In genomic region chr3:142595141-142595540, GRCh38 we compare ENCODE assay signal across 10 cellular contexts. TPM values are rescaled to one million over a fixed set of nuclear protein-coding genes. Genes with fewer than 3 reads are reported as not detected.
A peak's percentile ranks its signal among the peaks of the same experiment; 100 is the strongest.
DNase-seq lines count a peak whose midpoint lies in the region; ATAC-seq, FAIRE-seq and TF ChIP-seq lines count a peak whose summit lies in the region.
"Had no signal": no experiment of that assay in that cellular context is flagged by ENCODE, and none has a peak within 500 bp of the region (broad histone marks: within the 10 kb centered on the region; RNA-seq: fewer than 3 reads in every experiment).

No MANE protein-coding gene starts in this region.

- BruUV-seq in endothelial cell of umbilical vein (replicated peaks; lab: Mats Ljungman, UMichigan), result no TSS peak

- DNase-seq in GM23338 (ENCODE audit: low spot score), result no peak
- DNase-seq in RWPE2 (ENCODE audit: low spot score), result no peak
- DNase-seq in endothelial cell of umbilical vein (ENCODE audit: low read depth, low spot score), result no peak
- DNase-seq in osteocyte (ENCODE audit: extremely low spot score, unreplicated experiment), result no peak
- DNase-seq in A172 (ENCODE audit: low spot score), result no peak
- DNase-seq in NCI-H82 (lab: John Stamatoyannopoulos, UW), result no peak
- no peak for DNase-seq in T-helper 9 cell

- H3K9me3 ChIP-seq in RWPE2 (ENCODE audit: severe bottlenecking), result no peaks in the 10 kb centered on the region
- no peaks in the 10 kb centered on the region for H3K9me3 ChIP-seq in endothelial cell of umbilical vein (replicated peaks; ENCODE audit: control insufficient read depth, insufficient read depth, low read length)

- FAIRE-seq in endothelial cell of umbilical vein (lab: Jason Lieb, UNC), result no peak
- FAIRE-seq: small intestine had no signal

- H2AFZ ChIP-seq in GM23338 (peak overlapping the region; percentile 99; the same call in 1 of the 2 replicates), endothelial cell of umbilical vein (ENCODE audit: low read depth, low read length) (no peak overlapping the region)

- H3K4me1 Mint-ChIP-seq in GM23338 (peaks cover 18% of the 10 kb centered on the region), osteocyte (ENCODE audit: unreplicated experiment) (peaks cover 12% of the 10 kb centered on the region)

- no peaks in the 10 kb centered on the region for H3K36me3 ChIP-seq in GM23338 (ENCODE audit: insufficient read depth)
- no peaks in the 10 kb centered on the region for H3K36me3 ChIP-seq in RWPE2 (ENCODE audit: low read depth)
- no peaks in the 10 kb centered on the region for H3K36me3 ChIP-seq in endothelial cell of umbilical vein (ENCODE audit: control insufficient read depth in 2 of 2, extremely low read depth in 1 of 2, insufficient read depth in 2 of 2, low read length in 2 of 2)

- no peaks in the 10 kb centered on the region; the same call in 1 of the 2 replicates for H3K9me2 ChIP-seq in GM23338 (ENCODE audit: insufficient read depth)

- H3K9me1 ChIP-seq in endothelial cell of umbilical vein (replicated peaks; ENCODE audit: control insufficient read depth, extremely low read depth, insufficient read depth, low read length), result no peaks in the 10 kb centered on the region

- H3K4me3 ChIP-seq in GM23338 (peak overlapping the region; percentile 90), RWPE2 (ENCODE audit: severe bottlenecking) (peak overlapping the region; percentile 47), endothelial cell of umbilical vein (replicated peaks in 1 of 3; ENCODE audit: insufficient read depth in 1 of 3, low read depth in 1 of 3, low read length in 3 of 3) (no peak overlapping the region)

- peaks cover 8% of the 10 kb centered on the region for H3K36me3 Mint-ChIP-seq in GM23338 (ENCODE audit: low read depth)
- H3K36me3 Mint-ChIP-seq in osteocyte (ENCODE audit: unreplicated experiment), result no peaks in the 10 kb centered on the region
- H3K36me3 Mint-ChIP-seq: stimulated activated memory B cell treated with anti-CD40 and anti-IgM and Interleukin-4, amounts not matched to agents 10 μg/mL and 1 μg/mL and 100 μg/mL, for 72 hours had no signal

- H3K27me3 Mint-ChIP-seq in GM23338 (ENCODE audit: insufficient read depth, low read depth, poor library complexity) (peaks cover 6% of the 10 kb centered on the region), osteocyte (ENCODE audit: unreplicated experiment) (no peaks in the 10 kb centered on the region)

- H3K27ac Mint-ChIP-seq in GM23338 (no peak overlapping the region), osteocyte (ENCODE audit: unreplicated experiment) (no peak overlapping the region)

- intact Hi-C loops in endothelial cell of umbilical vein (cut with micrococcal nuclease), result loop anchor here (5.0 kb wide), 1 partner anchor 148 kb away; the partner anchor contains the start of gene XRN1

- no peak overlapping the region for H3K9ac ChIP-seq in endothelial cell of umbilical vein (replicated peaks; ENCODE audit: extremely low read depth, insufficient read depth, low read length)

- H3K79me2 ChIP-seq in GM23338 (replicated peaks; ENCODE audit: insufficient read depth) (peaks cover 9% of the 10 kb centered on the region; the same call in 1 of the 2 replicates), endothelial cell of umbilical vein (ENCODE audit: control insufficient read depth, insufficient read depth, low read length) (no peaks in the 10 kb centered on the region)

- H4K20me1 ChIP-seq in GM23338 (replicated peaks; ENCODE audit: insufficient read depth), result no peaks in the 10 kb centered on the region
- H4K20me1 ChIP-seq in endothelial cell of umbilical vein (replicated peaks; ENCODE audit: control insufficient read depth, extremely low read depth, insufficient read depth, low read length), result no peaks in the 10 kb centered on the region

- no peaks in the 10 kb centered on the region; the same call in 1 of the 2 replicates for H3F3A ChIP-seq in GM23338 (replicated peaks; ENCODE audit: low read depth)

- ATAC-seq in GM23338 (no peak), RWPE2 (ENCODE audit: low read depth) (no peak)

- POLR2A ChIA-PET in endothelial cell of umbilical vein (lab: Charles Lee), result no interaction called here

- H3K27ac ChIP-seq in GM23338 (ENCODE audit: low read depth), result no peak overlapping the region
- H3K27ac ChIP-seq in RWPE2 (ENCODE audit: poor library complexity, severe bottlenecking), result peak overlapping the region; percentile 61
- H3K27ac ChIP-seq in endothelial cell of umbilical vein (ENCODE audit: insufficient read depth, low read depth, low read length), result no peak overlapping the region

- H3K27me3 ChIP-seq in GM23338 (ENCODE audit: insufficient read depth) (peaks cover 7% of the 10 kb centered on the region; the same call in 1 of the 2 replicates), RWPE2 (ENCODE audit: insufficient read depth, poor library complexity, severe bottlenecking) (no peaks in the 10 kb centered on the region), endothelial cell of umbilical vein (ENCODE audit: control insufficient read depth in 2 of 2, insufficient read depth in 2 of 2, low read length in 2 of 2) (no peaks in the 10 kb centered on the region)

- peak overlapping the region; percentile 88 for H3K4me3 Mint-ChIP-seq in GM23338
- H3K4me3 Mint-ChIP-seq in osteocyte (ENCODE audit: unreplicated experiment), result peak overlapping the region; percentile 94

- H3K4me2 ChIP-seq in GM23338 (peak overlapping the region; percentile 99), endothelial cell of umbilical vein (ENCODE audit: insufficient read depth, low read length) (peak overlapping the region; percentile 79)

- H3K4me1 ChIP-seq in GM23338 (ENCODE audit: insufficient read depth) (peaks cover 12% of the 10 kb centered on the region), RWPE2 (ENCODE audit: insufficient read depth, poor library complexity, severe bottlenecking) (peaks cover 13% of the 10 kb centered on the region), endothelial cell of umbilical vein (ENCODE audit: control insufficient read depth, extremely low read depth, insufficient read depth, low read length) (peaks cover 11% of the 10 kb centered on the region)

- dilution Hi-C loops in endothelial cell of umbilical vein (cut with MboI; ENCODE audit: extremely low pct_ligation_motif_present, low sequenced_read_pairs), result no loop called here

- no peak for TF ChIP-seq POLR2A in endothelial cell of umbilical vein (IDR thresholded peaks at IDR 0.05; ENCODE audit: low read depth, low read length)

- H3K9me3 Mint-ChIP-seq in GM23338 (no peaks in the 10 kb centered on the region), osteocyte (ENCODE audit: unreplicated experiment) (no peaks in the 10 kb centered on the region)
- H3K9me3 Mint-ChIP-seq: dendritic cell treated with granulocyte-macrophage colony-stimulating factor and Interleukin-4, amounts not matched to agents 40 ng/mL and 50 ng/mL, for 4 days; stimulated activated memory B cell treated with anti-CD40 and anti-IgM and Interleukin-4, amounts not matched to agents 10 μg/mL and 1 μg/mL and 100 μg/mL, for 72 hours had no signal

- TF ChIP-seq CTCF in GM23338 (conservative IDR thresholded peaks at IDR 0.05; ENCODE audit: low read depth in 2 of 2), result no peak
- TF ChIP-seq CTCF in RWPE2 (IDR thresholded peaks at IDR 0.05; ENCODE audit: poor library complexity, severe bottlenecking), result no peak
- TF ChIP-seq CTCF in endothelial cell of umbilical vein (IDR thresholded peaks at IDR 0.05; ENCODE audit: extremely low read depth in 1 of 2, insufficient read depth in 1 of 2, low read depth in 1 of 2, low read length in 2 of 2), result no peak
- no peak for TF ChIP-seq CTCF in osteocyte (IDR thresholded peaks at IDR 0.05)

- CTCF ChIA-PET in endothelial cell of umbilical vein (lab: Charles Lee), result no interaction called here

TF ChIP-seq in GM23338, 12 proteins besides CTCF, POLR2A, EP300 and RAD21 (continues in another document):
- TF ChIP-seq ZNF331 (CRISPR knock-in tag; IDR thresholded peaks at IDR 0.05; ENCODE audit: low read depth), result no peak

TF ChIP-seq in endothelial cell of umbilical vein, 7 proteins besides CTCF, POLR2A, EP300 and RAD21 (continues in another document):
- no peak for TF ChIP-seq POLR2AphosphoS5 (IDR thresholded peaks at IDR 0.05; ENCODE audit: insufficient read depth, low read depth, low read length)
- TF ChIP-seq GATA2 (IDR thresholded peaks at IDR 0.05; ENCODE audit: insufficient read depth, insufficient read length, low read depth, low read length), result no peak
- no peak for TF ChIP-seq FOS (IDR thresholded peaks at IDR 0.05; ENCODE audit: borderline replicate concordance, insufficient read depth, low read length)
- no peak for TF ChIP-seq MYC (IDR thresholded peaks at IDR 0.05; ENCODE audit: low read depth, low read length)
- TF ChIP-seq JUN (IDR thresholded peaks at IDR 0.05; ENCODE audit: borderline replicate concordance, insufficient read depth, insufficient read length, low read depth), result no peak

RNA-seq across cellular contexts. Expression of gene PLS1, which starts 1.1 kb away (rescaled TPM):
- total RNA-seq in GM23338 (2014; rRNA removed; shearing (Covaris generic)), result 39.0 and 42.2 TPM in 2 replicates
- polyA plus RNA-seq in GM23338 (2016; fragmentation: Nextera tagmentation; extraction: Ambion mirVana) (18.0 and 18.4 TPM in 2 replicates), endothelial cell of umbilical vein (0.45 and 0.59 TPM in 2 replicates)
- total RNA-seq in endothelial cell of umbilical vein (1.3 and 2.9 TPM in 2 replicates), osteocyte (0.78 and 1.5 TPM in 2 replicates)
- polyA plus RNA-seq in endothelial cell of umbilical vein (2011; cell fraction: cytosol; rRNA removed), result 0.58 and 0.71 TPM in 2 replicates
- 0.55 and 0.59 TPM in 2 replicates for polyA plus RNA-seq in endothelial cell of umbilical vein (2011; cell fraction: nucleus; rRNA removed)
- 0.41 and 1.7 TPM in 2 replicates for polyA plus RNA-seq in endothelial cell of umbilical vein (2012)
- 0.85 and 1.2 TPM in 2 replicates for polyA minus RNA-seq in endothelial cell of umbilical vein
- polyA minus RNA-seq in endothelial cell of umbilical vein (2011; cell fraction: cytosol; rRNA and poly(A)+ RNA removed), result 5.4 TPM
- 0.48 and 1.5 TPM in 2 replicates for polyA minus RNA-seq in endothelial cell of umbilical vein (2011; cell fraction: nucleus; rRNA and poly(A)+ RNA removed)
- total RNA-seq in A172 (2014; rRNA removed; shearing (Covaris generic)), result 6.6 and 7.0 TPM in 2 replicates

RNA-seq across cellular contexts. Expression of gene ATR, which starts 16.6 kb away (rescaled TPM):
- total RNA-seq in GM23338 (2014; rRNA removed; shearing (Covaris generic)), result 32.4 and 39.1 TPM in 2 replicates
- polyA plus RNA-seq in GM23338 (2016; fragmentation: Nextera tagmentation; extraction: Ambion mirVana) (28.4 and 29.7 TPM in 2 replicates), endothelial cell of umbilical vein (6.3 and 7.2 TPM in 2 replicates)
- total RNA-seq in endothelial cell of umbilical vein (21.1 and 23.6 TPM in 2 replicates), osteocyte (24.3 and 27.1 TPM in 2 replicates)
- polyA plus RNA-seq in endothelial cell of umbilical vein (2011; cell fraction: cytosol; rRNA removed), result 5.6 and 6.4 TPM in 2 replicates
- polyA plus RNA-seq in endothelial cell of umbilical vein (2011; cell fraction: nucleus; rRNA removed), result 33.6 and 41.7 TPM in 2 replicates
- polyA plus RNA-seq in endothelial cell of umbilical vein (2012), result 13.8 and 18.1 TPM in 2 replicates
- 20.5 and 23.1 TPM in 2 replicates for polyA minus RNA-seq in endothelial cell of umbilical vein
- polyA minus RNA-seq in endothelial cell of umbilical vein (2011; cell fraction: cytosol; rRNA and poly(A)+ RNA removed), result 19.5 TPM
- 37.6 and 56.3 TPM in 2 replicates for polyA minus RNA-seq in endothelial cell of umbilical vein (2011; cell fraction: nucleus; rRNA and poly(A)+ RNA removed)
- total RNA-seq in A172 (2014; rRNA removed; shearing (Covaris generic)), result 34.7 and 40.8 TPM in 2 replicates

Comparison
In these comparisons a context has a peak if more than half of its experiments do, and no peak if none do; other contexts are left out.
1. H3K4me3 ChIP-seq: peak in GM23338 (single experiment) and RWPE2 (single experiment); none in endothelial cell of umbilical vein (0 of 3).